10 cellular contexts compared by ENCODE assay signal in genomic region chr11:94650756-94651155, GRCh38.
DNase-seq lines count a peak whose midpoint lies in the region; ATAC-seq lines count a peak whose summit lies in the region.
"Had no signal": no experiment of that assay in that cellular context is flagged by ENCODE, and none has a peak within 500 bp of the region (broad histone marks: within the 10 kb centered on the region; RNA-seq: fewer than 3 reads in every experiment).

No MANE protein-coding gene starts in this region.

- intact Hi-C loops in sciatic nerve (cut with DNase I), result no loop called here

- ATAC-seq in sciatic nerve (peak; percentile 92), HG03280 (IDR thresholded peaks at IDR 0.05; ENCODE audit: unreplicated experiment) (no peak), HG03045 (IDR thresholded peaks at IDR 0.05; ENCODE audit: unreplicated experiment) (no peak)

- DNase-seq in EL (peak; percentile 83), amniotic epithelial cell (ENCODE audit: low read depth) (peak; percentile 89), hepatic stellate cell (ENCODE audit: low spot score) (peak; percentile 16), sciatic nerve (ENCODE audit: low spot score) (peak; percentile 81), DMS153 treated with DMSO at 0.1 percent for 48 hours (lab: John Stamatoyannopoulos, UW; ENCODE audit: unreplicated experiment) (no peak)
- DNase-seq in activated CD8-positive, alpha-beta memory T cell treated with anti-CD3 and anti-CD28 coated beads, Interleukin-2, amount 50 U/mL, for 48 hours, result no peak
- DNase-seq: central memory CD4-positive, alpha-beta T cell; DMS53 had no signal

Comparison
In these comparisons a context has a peak if more than half of its experiments do, and no peak if none do; other contexts are left out.
1. DNase-seq: peak in EL (single experiment), amniotic epithelial cell (single experiment), hepatic stellate cell (single experiment) and sciatic nerve (single experiment); none in DMS153 treated with DMSO at 0.1 percent for 48 hours (single experiment) and activated CD8-positive, alpha-beta memory T cell treated with anti-CD3 and anti-CD28 coated beads, Interleukin-2, amount 50 U/mL, for 48 hours (single experiment).